In the genomic region with DNA sequence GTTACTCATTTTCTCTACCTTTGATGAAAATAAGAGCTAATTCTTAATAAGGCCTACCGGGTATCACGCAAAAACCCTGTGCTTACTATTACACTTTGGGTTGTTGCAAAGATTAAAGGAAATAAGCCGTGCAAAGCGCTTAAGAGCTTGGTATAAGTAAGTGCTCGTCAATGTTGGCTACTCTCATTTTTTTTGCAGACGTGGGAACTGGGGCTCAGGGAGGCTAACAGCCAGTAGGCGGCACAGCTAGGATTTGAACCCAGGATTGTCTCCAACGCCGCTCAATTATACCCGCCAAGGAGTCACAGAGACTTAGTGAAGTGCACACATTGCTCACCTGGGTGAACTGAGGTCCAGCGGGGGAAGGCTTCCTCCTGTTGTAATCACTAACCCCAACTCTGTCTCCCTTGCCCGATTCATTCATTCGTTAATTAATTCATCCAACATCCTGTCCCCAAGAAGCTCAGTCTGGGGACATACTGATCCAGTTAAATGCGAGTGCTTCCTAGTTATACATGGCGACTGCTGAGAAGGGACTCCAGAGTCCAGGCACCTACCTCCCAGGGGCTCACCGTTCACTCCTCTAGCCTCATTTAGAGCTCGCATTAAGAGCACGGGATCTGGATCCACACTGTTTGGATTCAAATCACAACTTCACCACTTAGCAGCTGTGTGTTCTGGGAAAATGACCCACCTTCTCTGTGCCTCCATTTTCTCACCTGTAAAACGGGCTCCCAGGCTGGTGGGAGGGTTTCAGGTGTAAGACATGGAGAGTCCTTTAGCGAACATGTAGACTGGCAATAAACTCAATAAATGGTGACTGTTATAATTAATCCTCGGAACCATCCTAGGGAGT, we compare ENCODE assay signal across 8 cellular contexts. TPM values are rescaled to one million over a fixed set of nuclear protein-coding genes. Genes with fewer than 3 reads are reported as not detected.
DNase-seq lines count a peak whose midpoint lies in the region; TF ChIP-seq lines count a peak whose summit lies in the region.

No MANE protein-coding gene starts in this region.

- H3K4me1 Mint-ChIP-seq in chondrocyte (ENCODE audit: low read depth), result peaks cover 59% of the 10 kb centered on the region

- peak overlapping the region; percentile 99 for H3K27ac Mint-ChIP-seq in chondrocyte (ENCODE audit: unreplicated experiment)

- H3K4me1 ChIP-seq in mesodermal cell (ENCODE audit: control insufficient read depth, insufficient read depth, low read length, poor library complexity, severe bottlenecking) (peaks cover 32% of the 10 kb centered on the region), uterus (peaks cover 0 to 21% of the 10 kb centered on the region in 2 donors)

- peak overlapping the region; percentile 80 for H3K4me3 Mint-ChIP-seq in chondrocyte (ENCODE audit: unreplicated experiment)

- intact Hi-C loops in uterus (cut with DNase I; ENCODE audit: low total_unique reads), result no loop called here

- peaks cover 16% of the 10 kb centered on the region for H3K36me3 ChIP-seq in mesodermal cell (ENCODE audit: control insufficient read depth, insufficient read depth, low read length)
- H3K36me3 ChIP-seq in uterus, result no peaks in the 10 kb centered on the region

- peaks cover 2% of the 10 kb centered on the region for H3K36me3 Mint-ChIP-seq in chondrocyte (ENCODE audit: low read depth)

- H3K27me3 ChIP-seq in uterus, result no peaks in the 10 kb centered on the region

- no peak for TF ChIP-seq POLR2A in uterus (IDR thresholded peaks at IDR 0.05)

- H3K27ac ChIP-seq in mesodermal cell (ENCODE audit: low read depth, low read length, severe bottlenecking), result peak overlapping the region; percentile 81
- peak overlapping the region; percentile 83 to 95 for H3K27ac ChIP-seq in uterus

- TF ChIP-seq CTCF in chondrocyte (IDR thresholded peaks at IDR 0.05), result no peak
- TF ChIP-seq CTCF in uterus (IDR thresholded peaks at IDR 0.05), result no peak

- no peaks in the 10 kb centered on the region for H3K9me3 Mint-ChIP-seq in chondrocyte (ENCODE audit: low read depth)

- peak overlapping the region; percentile 69 for H3K4me3 ChIP-seq in mesodermal cell (ENCODE audit: extremely low read depth, insufficient read depth, low read length, poor library complexity, severe bottlenecking)
- peak overlapping the region; percentile 64 to 65 for H3K4me3 ChIP-seq in uterus

- H3K27me3 Mint-ChIP-seq in chondrocyte (ENCODE audit: low read depth), result no peaks in the 10 kb centered on the region

- H3K9me3 ChIP-seq in mesodermal cell (ENCODE audit: control insufficient read depth, low read length) (no peaks in the 10 kb centered on the region), uterus (no peaks in the 10 kb centered on the region)

- 67 to 77% methylated on average over 15 of the region's 21 CpGs for WGBS in mesodermal cell (ENCODE audit: insufficient coverage in 2 of 2), 2 experiments

- DNase-seq in NOMO-1 treated with DMSO at 0.1 percent for 48 hours (lab: John Stamatoyannopoulos, UW; ENCODE audit: unreplicated experiment) (peak; percentile 47), NOMO-1 treated with dmso at 0.1 percent for 144 hours (lab: John Stamatoyannopoulos, UW; ENCODE audit: unreplicated experiment) (no peak), NCI-H774 (lab: John Stamatoyannopoulos, UW) (peak; percentile 1), chondrocyte (ENCODE audit: low spot score) (no peak), uterus (peak in 1 of 2 donors; percentile 22), GDM1 (lab: John Stamatoyannopoulos, UW) (no peak), NCI-H2107 (lab: John Stamatoyannopoulos, UW) (no peak)

RNA-seq across cellular contexts. Expression of a gene that starts 0.9 kb away (rescaled TPM):
- 9.3 to 12.7 TPM (median 12.1 TPM) in 3 replicates for total RNA-seq in chondrocyte
- polyA plus RNA-seq in mesodermal cell (2013, experiment 1 of 2), result 25.4 TPM
- 15.0 TPM for polyA plus RNA-seq in mesodermal cell (2013, experiment 2 of 2)
- 1 to 10 TPM in 3 of 4 donors, not detected in 1; 1.2 to 5.5 (median 3.2) TPM for total RNA-seq in uterus

RNA-seq across cellular contexts. Expression of a gene that starts 27.9 kb away (rescaled TPM):
- total RNA-seq in chondrocyte (15.5 to 39.5 TPM (median 15.6 TPM) in 3 replicates), uterus (10 to 100 TPM in 2 of 4 donors, 1 to 10 TPM in 1, not detected in 1; 7.8 to 45.9 (median 23.1) TPM)
- 11.6 TPM for polyA plus RNA-seq in mesodermal cell (2013, experiment 1 of 2)
- polyA plus RNA-seq in mesodermal cell (2013, experiment 2 of 2), result 11.4 TPM

RNA-seq across cellular contexts. Expression of a gene that starts 37.5 kb away (rescaled TPM):
- total RNA-seq in chondrocyte (35.2 to 36.2 TPM (median 36.0 TPM) in 3 replicates), uterus (10 to 100 TPM in 3 of 4 donors, 1 to 10 TPM in 1; 8.2 to 25.9 (median 18.9) TPM)
- polyA plus RNA-seq in mesodermal cell (2013, experiment 1 of 2), result 21.1 TPM
- polyA plus RNA-seq in mesodermal cell (2013, experiment 2 of 2), result 17.0 TPM

RNA-seq across cellular contexts. Expression of a gene that starts 47.1 kb away (rescaled TPM):
- total RNA-seq in chondrocyte (not detected in 3 replicates), uterus (not detected)
- not detected for polyA plus RNA-seq in mesodermal cell (2013, experiment 1 of 2)
- not detected for polyA plus RNA-seq in mesodermal cell (2013, experiment 2 of 2)

Comparison
In these comparisons a context has a peak if more than half of its experiments do, and no peak if none do; other contexts are left out.
1. DNase-seq: peak in NOMO-1 treated with DMSO at 0.1 percent for 48 hours (single experiment) and NCI-H774 (single experiment); none in NOMO-1 treated with dmso at 0.1 percent for 144 hours (single experiment), chondrocyte (single experiment), GDM1 (single experiment) and NCI-H2107 (single experiment).